8 cellular contexts compared by ENCODE assay signal in genomic region chr18:55587341-55588000, GRCh38. TPM values are rescaled to one million over a fixed set of nuclear protein-coding genes. Genes with fewer than 3 reads are reported as not detected.
A peak's percentile ranks its signal among the peaks of the same experiment; 100 is the strongest.
DNase-seq lines count a peak whose midpoint lies in the region; ATAC-seq and TF ChIP-seq lines count a peak whose summit lies in the region.

No MANE protein-coding gene starts in this region.

- peaks cover 9% of the 10 kb centered on the region for H3K36me3 Mint-ChIP-seq in endothelial cell (ENCODE audit: low read depth, unreplicated experiment)

- peaks cover 30% of the 10 kb centered on the region for H3K4me1 Mint-ChIP-seq in endothelial cell (ENCODE audit: unreplicated experiment)

- DNase-seq in HuH-7.5 (ENCODE audit: low spot score) (peak; percentile 20), SK-N-DZ (ENCODE audit: low spot score) (peak; percentile 49), endothelial cell (ENCODE audit: low spot score) (no peak), vagina (ENCODE audit: extremely low spot score in 2 of 2) (no peak), NCI-H2081 treated with DMSO at 0.1 percent for 48 hours (lab: John Stamatoyannopoulos, UW) (no peak)

- TF ChIP-seq POLR2A in vagina (IDR thresholded peaks at IDR 0.05) = no peak

- peak overlapping the region; percentile 54 for H3K27ac ChIP-seq in C4-2B
- peak overlapping the region; percentile 33 to 56 for H3K27ac ChIP-seq in mucosa of rectum (ENCODE audit: low read depth in 2 of 2, low read length in 2 of 2)
- H3K27ac ChIP-seq in vagina = peak overlapping the region; percentile 97

- H3K4me3 Mint-ChIP-seq in endothelial cell (ENCODE audit: unreplicated experiment) = peak overlapping the region; percentile 94

- H3K27me3 Mint-ChIP-seq in endothelial cell (ENCODE audit: unreplicated experiment) = peaks cover 2% of the 10 kb centered on the region

- H3K36me3 ChIP-seq in mucosa of rectum (ENCODE audit: control insufficient read depth in 2 of 2, insufficient read depth in 2 of 2, low read length in 2 of 2) (no peaks in the 10 kb centered on the region), vagina (no peaks in the 10 kb centered on the region)

- peak overlapping the region; percentile 54 to 65 for H3K4me3 ChIP-seq in mucosa of rectum (ENCODE audit: low read length in 2 of 2)
- peak overlapping the region; percentile 72 to 77 for H3K4me3 ChIP-seq in vagina

- H3K4me1 ChIP-seq in mucosa of rectum (ENCODE audit: control insufficient read depth in 2 of 2, insufficient read depth in 2 of 2, low read length in 2 of 2) (no peaks in the 10 kb centered on the region), vagina (peaks cover 45% of the 10 kb centered on the region)

- intact Hi-C loops in vagina (cut with DNase I) = loop anchor here (2.0 to 10.0 kb wide), 3 partner anchors 165 to 343 kb away; no protein-coding TSS in a partner anchor

- H3K9me3 ChIP-seq in mucosa of rectum (ENCODE audit: control insufficient read depth in 2 of 2, low read length in 2 of 2) = no peaks in the 10 kb centered on the region
- no peaks in the 10 kb centered on the region for H3K9me3 ChIP-seq in vagina

- no peak for TF ChIP-seq CTCF in C4-2B (conservative IDR thresholded peaks at IDR 0.05)
- TF ChIP-seq CTCF in endothelial cell (IDR thresholded peaks at IDR 0.05; ENCODE audit: unreplicated experiment) = no peak
- TF ChIP-seq CTCF in vagina (IDR thresholded peaks at IDR 0.05) = no peak

- peaks cover 0 to 4% of the 10 kb centered on the region in 2 donors for H3K27me3 ChIP-seq in mucosa of rectum (ENCODE audit: control insufficient read depth in 2 of 2, insufficient read depth in 2 of 2, low read length in 2 of 2)
- no peaks in the 10 kb centered on the region for H3K27me3 ChIP-seq in vagina

- no peak for ATAC-seq in HG02970 (IDR thresholded peaks at IDR 0.05; ENCODE audit: low FRiP score, unreplicated experiment)

- no peak overlapping the region for H3K9ac ChIP-seq in mucosa of rectum (ENCODE audit: low read depth in 1 of 2, low read length in 2 of 2)

- H3K9me3 Mint-ChIP-seq in endothelial cell (ENCODE audit: unreplicated experiment) = no peaks in the 10 kb centered on the region

- peak overlapping the region; percentile 90 for H3K27ac Mint-ChIP-seq in endothelial cell (ENCODE audit: unreplicated experiment)

RNA-seq across cellular contexts. Expression of gene TCF4, which starts 0.5 kb away (rescaled TPM):
- 51.4 and 55.2 TPM in 2 replicates for polyA plus RNA-seq in SK-N-DZ (2014; cell fraction: cytosol; rRNA removed)
- polyA plus RNA-seq in SK-N-DZ (2014; cell fraction: nucleus; rRNA removed) = 53.5 and 64.8 TPM in 2 replicates
- total RNA-seq in endothelial cell (ENCODE audit: unreplicated experiment) (175 TPM), vagina (105 TPM)

Comparison
In these comparisons a context has a peak if more than half of its experiments do, and no peak if none do; other contexts are left out.
1. H3K27ac ChIP-seq: peak in every context shown above with its lines; median percentile 97 in vagina; 54 in C4-2B; 44 in mucosa of rectum.
2. DNase-seq: peak in HuH-7.5 (single experiment) and SK-N-DZ (single experiment); none in endothelial cell (single experiment), vagina (0 of 2) and NCI-H2081 treated with DMSO at 0.1 percent for 48 hours (single experiment).